ENCODE assay signal across 12 cellular contexts in the genomic region with DNA sequence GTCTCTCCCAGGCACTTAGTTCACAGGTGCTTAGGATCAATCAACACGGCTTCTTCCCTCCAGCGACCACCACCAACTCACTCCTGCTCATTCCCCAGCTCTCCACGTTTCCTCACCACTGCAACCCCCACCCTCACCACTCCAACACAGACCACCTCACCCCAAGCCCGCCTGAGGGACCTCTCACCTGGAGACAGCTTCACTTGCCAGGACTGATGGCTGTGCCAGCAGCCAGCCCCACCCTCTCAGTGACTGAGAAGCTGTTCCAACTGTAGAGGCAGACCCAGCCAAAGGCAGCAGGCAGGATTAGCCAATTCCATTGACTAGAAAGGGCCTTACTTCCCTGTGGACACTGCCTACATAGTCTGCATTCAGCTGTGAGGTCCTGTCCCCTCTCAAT. TPM values are rescaled to one million over a fixed set of nuclear protein-coding genes. Genes with fewer than 3 reads are reported as not detected.
DNase-seq lines count a peak whose midpoint lies in the region.
"Had no signal": no experiment of that assay in that cellular context is flagged by ENCODE, and none has a peak within 500 bp of the region (broad histone marks: within the 10 kb centered on the region; RNA-seq: fewer than 3 reads in every experiment).

No MANE protein-coding gene starts in this region.

- CTCF ChIA-PET in activated CD4-positive, alpha-beta T cell treated with anti-CD3 and anti-CD28 coated beads, Interleukin-2, amount 10 ng/mL, durations not matched to agents 7 days and 5 days (lab: Charles Lee): no interaction called here

- POLR2A ChIA-PET in activated CD4-positive, alpha-beta T cell treated with anti-CD3 and anti-CD28 coated beads, Interleukin-2, amount 10 ng/mL, durations not matched to agents 7 days and 5 days (lab: Charles Lee): no interaction called here

- H3K9me3 ChIP-seq in SJCRH30 (replicated peaks) (no peaks in the 10 kb centered on the region), subcutaneous abdominal adipose tissue (ENCODE audit: control insufficient read depth in 5 of 5, low read length in 5 of 5) (no peaks in the 10 kb centered on the region)

- H3K27me3 ChIP-seq in SJCRH30 (no peaks in the 10 kb centered on the region), subcutaneous abdominal adipose tissue (ENCODE audit: control insufficient read depth in 5 of 5, insufficient read depth in 4 of 5, low read length in 5 of 5) (no peaks in the 10 kb centered on the region)

- DNase-seq in activated CD4-positive, alpha-beta T cell treated with anti-CD3 and anti-CD28 coated beads, Interleukin-2, amount 10 ng/mL, durations not matched to agents 7 days and 5 days: no peak
- no peak for DNase-seq in activated CD4-positive, alpha-beta T cell treated with anti-CD3 and anti-CD28 coated beads, Interleukin-2, amount 50 U/mL, for 4 hours
- DNase-seq in SJCRH30 (no peak), immature natural killer cell (no peak), 8988T (no peak), NCI-H2227 treated with DMSO at 0.1 percent for 48 hours (lab: John Stamatoyannopoulos, UW) (no peak)
- DNase-seq in activated effector memory CD4-positive, alpha-beta T cell treated with anti-CD3 and anti-CD28 coated beads, Interleukin-2, amount 50 U/mL, for 16 hours: no peak
- DNase-seq: activated CD4-positive, alpha-beta T cell treated with anti-CD3 and anti-CD28 coated beads, Interleukin-2, amount 50 U/mL, for 1 hour; SHP77 treated with DMSO at 0.1 percent for 48 hours had no signal

- peaks cover 80% of the 10 kb centered on the region for H3K4me1 Mint-ChIP-seq in activated CD4-positive, alpha-beta T cell treated with anti-CD3 and anti-CD28 coated beads, Interleukin-2, amount 10 ng/mL, durations not matched to agents 7 days and 5 days
- H3K4me1 Mint-ChIP-seq in immature natural killer cell: peaks cover 53 to 70% of the 10 kb centered on the region in 2 donors

- H3K4me3 ChIP-seq in SJCRH30: no peak overlapping the region
- no peak overlapping the region for H3K4me3 ChIP-seq in subcutaneous abdominal adipose tissue (ENCODE audit: low read depth in 1 of 5, low read length in 5 of 5)

- no peaks in the 10 kb centered on the region for H3K27me3 Mint-ChIP-seq in activated CD4-positive, alpha-beta T cell treated with anti-CD3 and anti-CD28 coated beads, Interleukin-2, amount 10 ng/mL, durations not matched to agents 7 days and 5 days
- H3K27me3 Mint-ChIP-seq in immature natural killer cell (ENCODE audit: low read depth in 3 of 3): peaks cover 2 to 15% (median 15%) of the 10 kb centered on the region in 3 donors

- peak overlapping the region; percentile 62 for H3K27ac Mint-ChIP-seq in activated CD4-positive, alpha-beta T cell treated with anti-CD3 and anti-CD28 coated beads, Interleukin-2, amount 10 ng/mL, durations not matched to agents 7 days and 5 days
- peak overlapping the region; percentile 6 to 81 (median 70) for H3K27ac Mint-ChIP-seq in immature natural killer cell

- H3K27ac ChIP-seq in SJCRH30 (peak overlapping the region; percentile 28), subcutaneous abdominal adipose tissue (ENCODE audit: low read depth, low read length) (peak overlapping the region; percentile 11)

- no peaks in the 10 kb centered on the region for H3K9me3 Mint-ChIP-seq in activated CD4-positive, alpha-beta T cell treated with anti-CD3 and anti-CD28 coated beads, Interleukin-2, amount 10 ng/mL, durations not matched to agents 7 days and 5 days
- no peaks in the 10 kb centered on the region for H3K9me3 Mint-ChIP-seq in immature natural killer cell

- H3K36me3 ChIP-seq in SJCRH30 (peaks cover 18% of the 10 kb centered on the region), subcutaneous abdominal adipose tissue (ENCODE audit: control insufficient read depth in 5 of 5, insufficient read depth in 5 of 5, low read length in 5 of 5) (peaks cover 4 to 56% (median 43%) of the 10 kb centered on the region in 5 donors)

- H3K4me1 ChIP-seq in SJCRH30: peaks cover 60% of the 10 kb centered on the region
- H3K4me1 ChIP-seq in subcutaneous abdominal adipose tissue (ENCODE audit: control insufficient read depth in 5 of 5, insufficient read depth in 5 of 5, low read length in 5 of 5): peaks cover 11 to 58% (median 50%) of the 10 kb centered on the region in 5 donors

- no peak overlapping the region for H3K9ac ChIP-seq in subcutaneous abdominal adipose tissue (ENCODE audit: low read length in 5 of 5)

- H3K36me3 Mint-ChIP-seq in activated CD4-positive, alpha-beta T cell treated with anti-CD3 and anti-CD28 coated beads, Interleukin-2, amount 10 ng/mL, durations not matched to agents 7 days and 5 days (ENCODE audit: low read depth): peaks cover 62% of the 10 kb centered on the region
- H3K36me3 Mint-ChIP-seq in immature natural killer cell: peaks cover 9 to 42% (median 24%) of the 10 kb centered on the region in 3 donors

- H3K4me3 Mint-ChIP-seq in activated CD4-positive, alpha-beta T cell treated with anti-CD3 and anti-CD28 coated beads, Interleukin-2, amount 10 ng/mL, durations not matched to agents 7 days and 5 days: no peak overlapping the region
- H3K4me3 Mint-ChIP-seq in immature natural killer cell: no peak overlapping the region

RNA-seq across cellular contexts. Expression of a gene that starts 7.8 kb away (rescaled TPM):
- 100 to 1,000 TPM; 429 to 461 TPM for total RNA-seq in activated CD4-positive, alpha-beta T cell treated with anti-CD3 and anti-CD28 coated beads, Interleukin-2, amount 10 ng/mL, durations not matched to agents 7 days and 5 days
- total RNA-seq in SJCRH30 (2014; rRNA removed; shearing (Covaris generic)): 82.6 and 85.4 TPM in 2 replicates
- 1,000 to 10,000 TPM in 2 of 3 donors, 100 to 1,000 TPM in 1; 660 to 1,369 (median 1,251) TPM for polyA plus RNA-seq in immature natural killer cell

RNA-seq across cellular contexts. Expression of a gene that starts 17.6 kb away (rescaled TPM):
- under 1 TPM; 0.25 to 0.37 TPM for total RNA-seq in activated CD4-positive, alpha-beta T cell treated with anti-CD3 and anti-CD28 coated beads, Interleukin-2, amount 10 ng/mL, durations not matched to agents 7 days and 5 days
- total RNA-seq in SJCRH30 (2014; rRNA removed; shearing (Covaris generic)): 0.41 and 0.42 TPM in 2 replicates
- polyA plus RNA-seq in immature natural killer cell: under 1 TPM in 1 of 3 donors, not detected in 2; 0.36 TPM
- total RNA-seq: liver had no signal

RNA-seq across cellular contexts. Expression of a gene that starts 27.9 kb away (rescaled TPM):
- total RNA-seq in activated CD4-positive, alpha-beta T cell treated with anti-CD3 and anti-CD28 coated beads, Interleukin-2, amount 10 ng/mL, durations not matched to agents 7 days and 5 days: not detected
- 0.06 and 0.08 TPM in 2 replicates for total RNA-seq in SJCRH30 (2014; rRNA removed; shearing (Covaris generic))
- not detected for polyA plus RNA-seq in immature natural killer cell

RNA-seq across cellular contexts. Expression of a gene that starts 36.5 kb away (rescaled TPM):
- total RNA-seq in activated CD4-positive, alpha-beta T cell treated with anti-CD3 and anti-CD28 coated beads, Interleukin-2, amount 10 ng/mL, durations not matched to agents 7 days and 5 days: not detected
- total RNA-seq in SJCRH30 (2014; rRNA removed; shearing (Covaris generic)): not detected in 2 replicates
- polyA plus RNA-seq in immature natural killer cell: not detected

RNA-seq across cellular contexts. Expression of a gene that starts 55.1 kb away (rescaled TPM):
- not detected for total RNA-seq in activated CD4-positive, alpha-beta T cell treated with anti-CD3 and anti-CD28 coated beads, Interleukin-2, amount 10 ng/mL, durations not matched to agents 7 days and 5 days
- not detected in 2 replicates for total RNA-seq in SJCRH30 (2014; rRNA removed; shearing (Covaris generic))
- not detected for polyA plus RNA-seq in immature natural killer cell
- total RNA-seq: bronchial epithelial cell had no signal
- polyA plus RNA-seq: liver had no signal
